Comparison of ENCODE assay signal across 9 cellular contexts in genomic region chr13:102400619-102401125, GRCh38. TPM values are rescaled to one million over a fixed set of nuclear protein-coding genes. Genes with fewer than 3 reads are reported as not detected.
DNase-seq lines count a peak whose midpoint lies in the region; ATAC-seq, FAIRE-seq and TF ChIP-seq lines count a peak whose summit lies in the region.
"Had no signal": no experiment of that assay in that cellular context is flagged by ENCODE, and none has a peak within 500 bp of the region (broad histone marks: within the 10 kb centered on the region; RNA-seq: fewer than 3 reads in every experiment).

No MANE protein-coding gene starts in this region.

- peaks cover 46% of the 10 kb centered on the region for H3K27me3 Mint-ChIP-seq in activated CD8-positive, alpha-beta T cell treated with anti-CD3 and anti-CD28 coated beads for 36 hours

- H3K27me3 ChIP-seq in prostate gland (replicated peaks; ENCODE audit: insufficient read depth), result peaks cover 10% of the 10 kb centered on the region
- H3K27me3 ChIP-seq: BLaER1 treated with 17β-estradiol and CSF1 and Interleukin-3, amounts not matched to agents 10 nM and 100 nM had no signal

- no peaks in the 10 kb centered on the region for H3K9me3 ChIP-seq in prostate gland
- H3K9me3 ChIP-seq: BLaER1 treated with 17β-estradiol and CSF1 and Interleukin-3, amounts not matched to agents 10 nM and 100 nM had no signal

- intact Hi-C loops in activated CD8-positive, alpha-beta T cell treated with anti-CD3 and anti-CD28 coated beads for 36 hours (cut with micrococcal nuclease), result no loop called here
- intact Hi-C loops in head of caudate nucleus (cut with DNase I), result loop anchor here (5.0 kb wide), 1 partner anchor 258 kb away; no protein-coding TSS in a partner anchor
- intact Hi-C loops in prostate gland (cut with DNase I), result no loop called here

- TF ChIP-seq CTCF in activated CD8-positive, alpha-beta T cell treated with anti-CD3 and anti-CD28 coated beads for 36 hours (IDR thresholded peaks at IDR 0.05), result no peak
- no peak for TF ChIP-seq CTCF in prostate gland (IDR thresholded peaks at IDR 0.05)

- peaks cover 28% of the 10 kb centered on the region for H3K4me1 Mint-ChIP-seq in activated CD8-positive, alpha-beta T cell treated with anti-CD3 and anti-CD28 coated beads for 36 hours (ENCODE audit: low read depth)

- no peak for FAIRE-seq in H54 (lab: Jason Lieb, UNC)

- no peak for ATAC-seq in activated CD8-positive, alpha-beta T cell treated with anti-CD3 and anti-CD28 coated beads for 36 hours
- no peak for ATAC-seq in GM21423 (IDR thresholded peaks at IDR 0.05; ENCODE audit: unreplicated experiment)

- TF ChIP-seq POLR2A in prostate gland (IDR thresholded peaks at IDR 0.05) (no peak), H54 (IDR thresholded peaks at IDR 0.05; ENCODE audit: low read depth, low read length) (no peak)

- WGBS in prostate gland, result 2% methylated on average over 25 of the region's 25 CpGs

- CTCF ChIA-PET in activated CD8-positive, alpha-beta T cell treated with anti-CD3 and anti-CD28 coated beads for 36 hours (lab: Charles Lee), result interaction anchor here (1.1 to 1.3 kb wide), 3 partner anchors 9 to 256 kb away, joined by 3 to 5 read pairs (median 3); no protein-coding TSS in a partner anchor

- H3K27ac Mint-ChIP-seq in activated CD8-positive, alpha-beta T cell treated with anti-CD3 and anti-CD28 coated beads for 36 hours, result no peak overlapping the region

- no peaks in the 10 kb centered on the region for H3K36me3 Mint-ChIP-seq in activated CD8-positive, alpha-beta T cell treated with anti-CD3 and anti-CD28 coated beads for 36 hours (ENCODE audit: low read depth)

- peak overlapping the region; percentile 4 to 22 for H3K4me3 ChIP-seq in prostate gland
- H3K4me3 ChIP-seq: BLaER1 treated with 17β-estradiol and CSF1 and Interleukin-3, amounts not matched to agents 10 nM and 100 nM had no signal

- POLR2A ChIA-PET in activated CD8-positive, alpha-beta T cell treated with anti-CD3 and anti-CD28 coated beads for 36 hours (lab: Charles Lee), result no interaction called here

- peak; percentile 28 for DNase-seq in NCI-H146 (lab: John Stamatoyannopoulos, UW)
- DNase-seq in NCI-H146 treated with DMSO at 0.1 percent for 48 hours (lab: John Stamatoyannopoulos, UW; ENCODE audit: unreplicated experiment), result no peak
- peak; percentile 5 for DNase-seq in activated CD8-positive, alpha-beta T cell treated with anti-CD3 and anti-CD28 coated beads for 36 hours
- DNase-seq in head of caudate nucleus, result peak; percentile 22 to 87 (median 66)
- DNase-seq in prostate gland (ENCODE audit: low spot score), result no peak
- no peak for DNase-seq in H54 (ENCODE audit: insufficient read length, low spot score)
- DNase-seq in activated CD4-positive, alpha-beta T cell treated with anti-CD3 and anti-CD28 coated beads, Interleukin-2, amount 50 U/mL, for 1 hour, result no peak

- H3K9me3 Mint-ChIP-seq in activated CD8-positive, alpha-beta T cell treated with anti-CD3 and anti-CD28 coated beads for 36 hours, result no peaks in the 10 kb centered on the region

- no peak overlapping the region for H3K27ac ChIP-seq in prostate gland
- H3K27ac ChIP-seq: BLaER1 treated with 17β-estradiol and CSF1 and Interleukin-3, amounts not matched to agents 10 nM and 100 nM had no signal

- H3K36me3 ChIP-seq in prostate gland, result no peaks in the 10 kb centered on the region
- H3K36me3 ChIP-seq: BLaER1 treated with 17β-estradiol and CSF1 and Interleukin-3, amounts not matched to agents 10 nM and 100 nM had no signal

- H3K4me3 Mint-ChIP-seq in activated CD8-positive, alpha-beta T cell treated with anti-CD3 and anti-CD28 coated beads for 36 hours, result peak overlapping the region; percentile 8

- no peaks in the 10 kb centered on the region for H3K4me1 ChIP-seq in prostate gland (replicated peaks)
- H3K4me1 ChIP-seq: BLaER1 treated with 17β-estradiol and CSF1 and Interleukin-3, amounts not matched to agents 10 nM and 100 nM had no signal

RNA-seq across cellular contexts. Expression of gene FGF14, which starts 1.2 kb away (rescaled TPM):
- not detected for total RNA-seq in activated CD8-positive, alpha-beta T cell treated with anti-CD3 and anti-CD28 coated beads for 36 hours
- total RNA-seq in prostate gland, result under 1 TPM; under 0.01 to 0.28 TPM

Comparison
In these comparisons a context has a peak if more than half of its experiments do, and no peak if none do; other contexts are left out.
1. DNase-seq: peak in NCI-H146 (single experiment), activated CD8-positive, alpha-beta T cell treated with anti-CD3 and anti-CD28 coated beads for 36 hours (single experiment) and head of caudate nucleus (42 of 42); none in NCI-H146 treated with DMSO at 0.1 percent for 48 hours (single experiment), prostate gland (single experiment), H54 (single experiment) and activated CD4-positive, alpha-beta T cell treated with anti-CD3 and anti-CD28 coated beads, Interleukin-2, amount 50 U/mL, for 1 hour (single experiment).